Comparison of ENCODE assay signal across 9 cellular contexts in the genomic region with DNA sequence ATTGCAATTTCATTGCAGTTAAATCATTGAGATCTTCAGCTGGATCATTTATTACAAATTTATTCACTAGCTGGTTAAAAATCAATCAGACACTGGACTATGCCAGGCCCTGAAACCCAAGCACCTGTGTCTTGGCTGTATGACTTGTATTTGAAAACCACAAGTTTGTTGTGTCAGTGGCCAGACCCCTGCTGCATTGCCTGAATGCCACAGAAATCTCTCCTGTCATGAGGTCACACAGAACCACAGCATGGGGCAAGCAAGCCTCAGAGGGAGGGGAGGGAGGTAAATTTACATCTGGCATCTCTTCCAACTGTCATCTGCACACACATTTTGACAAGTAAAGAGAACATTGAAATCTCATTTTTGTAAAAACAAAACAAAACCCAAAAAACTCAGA.
DNase-seq lines count a peak whose midpoint lies in the region; ATAC-seq, FAIRE-seq and TF ChIP-seq lines count a peak whose summit lies in the region.
"Had no signal": no experiment of that assay in that cellular context is flagged by ENCODE, and none has a peak within 500 bp of the region (broad histone marks: within the 10 kb centered on the region; RNA-seq: fewer than 3 reads in every experiment).

No MANE protein-coding gene starts in this region.

- ATAC-seq in GM21447 (IDR thresholded peaks at IDR 0.05; ENCODE audit: unreplicated experiment) (peak; percentile 99), HG03460 (IDR thresholded peaks at IDR 0.05; ENCODE audit: unreplicated experiment) (peak; percentile 99)

- DNase-seq in EL, result peak; percentile 61
- DNase-seq in bronchial epithelial cell (ENCODE audit: low read depth), result no peak
- DNase-seq in T-helper 9 cell, result no peak
- no peak for DNase-seq in MCF 10A (ENCODE audit: unreplicated experiment)
- DNase-seq in DMS 273 treated with DMSO at 0.1 percent for 48 hours (lab: John Stamatoyannopoulos, UW), result no peak
- DNase-seq in stimulated activated CD4-positive, alpha-beta T cell treated with anti-CD3 and anti-CD28 coated beads, Interleukin-2, amount 100 ng/mL, for 24 hours, result no peak
- DNase-seq: stimulated activated naive B cell treated with anti-CD40 and anti-IgM and Interleukin-4, amounts not matched to agents 10 μg/mL and 1 μg/mL and 100 μg/mL, for 72 hours had no signal

- POLR2A ChIA-PET in MCF 10A (lab: Yijun Ruan, JAX), result interaction anchor here (6.8 kb wide), 1 partner anchor 11 kb away, joined by 75 read pairs; no protein-coding TSS in a partner anchor

- no peaks in the 10 kb centered on the region for H3K36me3 Mint-ChIP-seq in MCF 10A (ENCODE audit: insufficient read depth, unreplicated experiment)
- H3K36me3 Mint-ChIP-seq: stimulated activated naive B cell treated with anti-CD40 and anti-IgM and Interleukin-4, amounts not matched to agents 10 μg/mL and 1 μg/mL and 100 μg/mL, for 72 hours had no signal

- no peaks in the 10 kb centered on the region for H3K9me3 Mint-ChIP-seq in MCF 10A (ENCODE audit: unreplicated experiment)

- H3K27me3 Mint-ChIP-seq in MCF 10A (ENCODE audit: insufficient read depth, unreplicated experiment), result no peaks in the 10 kb centered on the region
- H3K27me3 Mint-ChIP-seq: stimulated activated naive B cell treated with anti-CD40 and anti-IgM and Interleukin-4, amounts not matched to agents 10 μg/mL and 1 μg/mL and 100 μg/mL, for 72 hours had no signal

- H3K27me3 ChIP-seq in bronchial epithelial cell (ENCODE audit: control insufficient read depth, insufficient read depth, low read length), result no peaks in the 10 kb centered on the region

- BruUV-seq in MCF 10A (replicated peaks; lab: Mats Ljungman, UMichigan), result no TSS peak

- no peak overlapping the region for H3K4me3 ChIP-seq in bronchial epithelial cell (ENCODE audit: low read depth, low read length)

- H3K4me3 Mint-ChIP-seq in MCF 10A (ENCODE audit: unreplicated experiment), result no peak overlapping the region
- H3K4me3 Mint-ChIP-seq: stimulated activated naive B cell treated with anti-CD40 and anti-IgM and Interleukin-4, amounts not matched to agents 10 μg/mL and 1 μg/mL and 100 μg/mL, for 72 hours had no signal

- H3K4me1 Mint-ChIP-seq in MCF 10A (ENCODE audit: insufficient read depth, unreplicated experiment), result peaks cover 17% of the 10 kb centered on the region
- H3K4me1 Mint-ChIP-seq: stimulated activated naive B cell treated with anti-CD40 and anti-IgM and Interleukin-4, amounts not matched to agents 10 μg/mL and 1 μg/mL and 100 μg/mL, for 72 hours had no signal

- no peaks in the 10 kb centered on the region for H3K36me3 ChIP-seq in bronchial epithelial cell (ENCODE audit: control insufficient read depth, insufficient read depth, low read length)

- intact Hi-C loops in MCF 10A (cut with micrococcal nuclease), result no loop called here

- FAIRE-seq in bronchial epithelial cell (lab: Jason Lieb, UNC), result peak; percentile 13

- no peak for TF ChIP-seq CTCF in bronchial epithelial cell (IDR thresholded peaks at IDR 0.05; ENCODE audit: insufficient read depth, low read length, severe bottlenecking)
- no peak for TF ChIP-seq CTCF in MCF 10A (IDR thresholded peaks at IDR 0.05; ENCODE audit: unreplicated experiment)

- no peak overlapping the region for H3K27ac Mint-ChIP-seq in MCF 10A (ENCODE audit: low read depth, unreplicated experiment)
- H3K27ac Mint-ChIP-seq: stimulated activated naive B cell treated with anti-CD40 and anti-IgM and Interleukin-4, amounts not matched to agents 10 μg/mL and 1 μg/mL and 100 μg/mL, for 72 hours had no signal

- CTCF ChIA-PET in MCF 10A (lab: Yijun Ruan, JAX), result no interaction called here
